In genomic region chr9:125370786-125371185, GRCh38 we compare ENCODE assay signal across 21 cellular contexts.
A peak's percentile ranks its signal among the peaks of the same experiment; 100 is the strongest.
DNase-seq lines count a peak whose midpoint lies in the region; ATAC-seq and TF ChIP-seq lines count a peak whose summit lies in the region.
"Had no signal": no experiment of that assay in that cellular context is flagged by ENCODE, and none has a peak within 500 bp of the region (broad histone marks: within the 10 kb centered on the region; RNA-seq: fewer than 3 reads in every experiment).

No MANE protein-coding gene starts in this region.

- no peaks in the 10 kb centered on the region for H3K27me3 Mint-ChIP-seq in activated CD4-positive, alpha-beta T cell treated with anti-CD3 and anti-CD28 coated beads, Interleukin-2, amount 10 ng/mL, durations not matched to agents 7 days and 5 days
- peaks cover 4% of the 10 kb centered on the region; the same call in 1 of the 2 replicates for H3K27me3 Mint-ChIP-seq in WTC11 (ENCODE audit: low read depth)
- H3K27me3 Mint-ChIP-seq in neural crest cell (ENCODE audit: low read depth) = peaks cover 12% of the 10 kb centered on the region
- no peaks in the 10 kb centered on the region for H3K27me3 Mint-ChIP-seq in activated T-helper 1 cell treated with anti-CD3 and anti-CD28 coated beads, Interleukin-12 subunit alpha, Interleukin-12 subunit beta, Interleukin-2, Interleukin-4 antibody, amounts not matched to agents 30 ng/mL and 10 ng/mL and 1 ng/mL, durations not matched to agents 14 hours and 24 hours and 36 hours (ENCODE audit: insufficient read depth)

- H3K9me3 Mint-ChIP-seq in activated CD4-positive, alpha-beta T cell treated with anti-CD3 and anti-CD28 coated beads, Interleukin-2, amount 10 ng/mL, durations not matched to agents 7 days and 5 days = no peaks in the 10 kb centered on the region
- no peaks in the 10 kb centered on the region for H3K9me3 Mint-ChIP-seq in WTC11
- no peaks in the 10 kb centered on the region for H3K9me3 Mint-ChIP-seq in neural crest cell
- H3K9me3 Mint-ChIP-seq in activated T-helper 1 cell treated with anti-CD3 and anti-CD28 coated beads, Interleukin-12 subunit alpha, Interleukin-12 subunit beta, Interleukin-2, Interleukin-4 antibody, amounts not matched to agents 30 ng/mL and 10 ng/mL and 1 ng/mL, durations not matched to agents 14 hours and 24 hours and 36 hours = no peaks in the 10 kb centered on the region
- H3K9me3 Mint-ChIP-seq: CD4-positive, alpha-beta T cell had no signal

- CTCF ChIA-PET in activated CD4-positive, alpha-beta T cell treated with anti-CD3 and anti-CD28 coated beads, Interleukin-2, amount 10 ng/mL, durations not matched to agents 7 days and 5 days (lab: Charles Lee) = interaction anchor here (0.6 to 0.7 kb wide), 2 partner anchors 272 to 536 kb away, joined by 3 to 5 read pairs; no protein-coding TSS in a partner anchor
- CTCF ChIA-PET in WTC11 (lab: Charles Lee) = interaction anchor here (0.6 to 3.7 kb wide), 4 partner anchors 9 to 1085 kb away, joined by 3 to 21 read pairs (median 10); no protein-coding TSS in a partner anchor

- no peak for DNase-seq in activated CD4-positive, alpha-beta T cell treated with anti-CD3 and anti-CD28 coated beads, Interleukin-2, amount 10 ng/mL, durations not matched to agents 7 days and 5 days
- DNase-seq in activated CD4-positive, alpha-beta T cell treated with anti-CD3 and anti-CD28 coated beads for 1 hour = no peak
- DNase-seq in ELF-1 (ENCODE audit: low read depth, low spot score) (peak; percentile 43), WTC11 (ENCODE audit: low spot score) (no peak), neural crest cell (ENCODE audit: low read depth, low spot score) (no peak), left lung (no peak)
- no peak for DNase-seq in stimulated activated naive CD4-positive, alpha-beta T cell treated with Interleukin-2 at 50 U/mL for 16 hours (lab: John Stamatoyannopoulos, UW)
- no peak for DNase-seq in activated T-helper 1 cell treated with anti-CD3 and anti-CD28 coated beads, Interleukin-12 subunit alpha, Interleukin-12 subunit beta, Interleukin-2, Interleukin-4 antibody, amounts not matched to agents 30 ng/mL and 10 ng/mL and 1 ng/mL, durations not matched to agents 14 hours and 24 hours and 36 hours (ENCODE audit: low spot score)
- DNase-seq: BE2C; CD4-positive, alpha-beta T cell; DMS153; GF-D8; GM23248; NCI-H1048; NCI-H1436; NCI-H1930; NCI-H2171; NCI-H446 treated with DMSO at 0.1 percent for 48 hours had no signal

- TF ChIP-seq CTCF in WTC11 (IDR thresholded peaks at IDR 0.05) = no peak
- TF ChIP-seq CTCF in neural crest cell (conservative IDR thresholded peaks at IDR 0.05) = no peak
- no peak for TF ChIP-seq CTCF in left lung (IDR thresholded peaks at IDR 0.05)

- H3K27ac Mint-ChIP-seq in activated CD4-positive, alpha-beta T cell treated with anti-CD3 and anti-CD28 coated beads, Interleukin-2, amount 10 ng/mL, durations not matched to agents 7 days and 5 days = peak overlapping the region; percentile 41
- peak overlapping the region; percentile 48; the same call in 1 of the 2 replicates for H3K27ac Mint-ChIP-seq in WTC11
- peak overlapping the region; percentile 94 for H3K27ac Mint-ChIP-seq in neural crest cell (ENCODE audit: unreplicated experiment)
- no peak overlapping the region for H3K27ac Mint-ChIP-seq in activated T-helper 1 cell treated with anti-CD3 and anti-CD28 coated beads, Interleukin-12 subunit alpha, Interleukin-12 subunit beta, Interleukin-2, Interleukin-4 antibody, amounts not matched to agents 30 ng/mL and 10 ng/mL and 1 ng/mL, durations not matched to agents 14 hours and 24 hours and 36 hours
- H3K27ac Mint-ChIP-seq: CD4-positive, alpha-beta T cell had no signal

- no peak overlapping the region for H3K27ac ChIP-seq in left lung
- H3K27ac ChIP-seq: GM23248, KMS-11, SJSA1 had no signal

- peaks cover 6 to 12% of the 10 kb centered on the region in 2 donors for H3K4me1 ChIP-seq in left lung
- H3K4me1 ChIP-seq: BE2C had no signal

- peaks cover 0 to 16% of the 10 kb centered on the region in 2 donors for H3K36me3 ChIP-seq in left lung
- H3K36me3 ChIP-seq: BE2C, SJSA1 had no signal

- POLR2A ChIA-PET in activated CD4-positive, alpha-beta T cell treated with anti-CD3 and anti-CD28 coated beads, Interleukin-2, amount 10 ng/mL, durations not matched to agents 7 days and 5 days (lab: Charles Lee) = no interaction called here
- POLR2A ChIA-PET in WTC11 (lab: Charles Lee) = no interaction called here

- intact Hi-C loops in activated T-helper 1 cell treated with anti-CD3 and anti-CD28 coated beads, Interleukin-12 subunit alpha, Interleukin-12 subunit beta, Interleukin-2, Interleukin-4 antibody, amounts not matched to agents 30 ng/mL and 10 ng/mL and 1 ng/mL, durations not matched to agents 14 hours and 24 hours and 36 hours (cut with micrococcal nuclease) = loop anchor here (5.0 kb wide), 2 partner anchors 228 to 658 kb away; partner anchors contain the start of gene SCAI
- intact Hi-C loops in left lung (cut with DNase I) = no loop called here

- no peak overlapping the region for H3K4me3 ChIP-seq in left lung
- H3K4me3 ChIP-seq: GM23248, SJSA1 had no signal

- no peaks in the 10 kb centered on the region for H3K9me3 ChIP-seq in left lung
- H3K9me3 ChIP-seq: BE2C, SJSA1 had no signal

- peaks cover 5% of the 10 kb centered on the region for H3K4me1 Mint-ChIP-seq in activated CD4-positive, alpha-beta T cell treated with anti-CD3 and anti-CD28 coated beads, Interleukin-2, amount 10 ng/mL, durations not matched to agents 7 days and 5 days
- H3K4me1 Mint-ChIP-seq in WTC11 = peaks cover 23% of the 10 kb centered on the region
- peaks cover 13% of the 10 kb centered on the region for H3K4me1 Mint-ChIP-seq in neural crest cell
- no peaks in the 10 kb centered on the region for H3K4me1 Mint-ChIP-seq in activated T-helper 1 cell treated with anti-CD3 and anti-CD28 coated beads, Interleukin-12 subunit alpha, Interleukin-12 subunit beta, Interleukin-2, Interleukin-4 antibody, amounts not matched to agents 30 ng/mL and 10 ng/mL and 1 ng/mL, durations not matched to agents 14 hours and 24 hours and 36 hours (ENCODE audit: low read depth)

- H3K27me3 ChIP-seq in left lung = peaks cover 0 to 5% of the 10 kb centered on the region in 2 donors
- H3K27me3 ChIP-seq: BE2C, SJSA1 had no signal

- H3K36me3 Mint-ChIP-seq in activated CD4-positive, alpha-beta T cell treated with anti-CD3 and anti-CD28 coated beads, Interleukin-2, amount 10 ng/mL, durations not matched to agents 7 days and 5 days (ENCODE audit: low read depth) = no peaks in the 10 kb centered on the region
- no peaks in the 10 kb centered on the region for H3K36me3 Mint-ChIP-seq in WTC11
- H3K36me3 Mint-ChIP-seq in neural crest cell (ENCODE audit: low read depth) = no peaks in the 10 kb centered on the region
- peaks cover 3% of the 10 kb centered on the region for H3K36me3 Mint-ChIP-seq in activated T-helper 1 cell treated with anti-CD3 and anti-CD28 coated beads, Interleukin-12 subunit alpha, Interleukin-12 subunit beta, Interleukin-2, Interleukin-4 antibody, amounts not matched to agents 30 ng/mL and 10 ng/mL and 1 ng/mL, durations not matched to agents 14 hours and 24 hours and 36 hours (ENCODE audit: low read depth)

- no peak overlapping the region for H3K4me3 Mint-ChIP-seq in activated CD4-positive, alpha-beta T cell treated with anti-CD3 and anti-CD28 coated beads, Interleukin-2, amount 10 ng/mL, durations not matched to agents 7 days and 5 days
- H3K4me3 Mint-ChIP-seq in WTC11 = no peak overlapping the region
- H3K4me3 Mint-ChIP-seq in neural crest cell = no peak overlapping the region
- no peak overlapping the region for H3K4me3 Mint-ChIP-seq in activated T-helper 1 cell treated with anti-CD3 and anti-CD28 coated beads, Interleukin-12 subunit alpha, Interleukin-12 subunit beta, Interleukin-2, Interleukin-4 antibody, amounts not matched to agents 30 ng/mL and 10 ng/mL and 1 ng/mL, durations not matched to agents 14 hours and 24 hours and 36 hours
- H3K4me3 Mint-ChIP-seq: CD4-positive, alpha-beta T cell had no signal

- no peak for ATAC-seq in WTC11
- no peak for ATAC-seq in left lung
- ATAC-seq: Panc1 had no signal

TF ChIP-seq in WTC11, 78 proteins besides CTCF, POLR2A, EP300 and RAD21 (continues in another document):
- TF ChIP-seq USF1 (CRISPR knock-in tag; IDR thresholded peaks at IDR 0.05) = no peak
- TF ChIP-seq MLX (CRISPR knock-in tag; IDR thresholded peaks at IDR 0.05) = no peak
- TF ChIP-seq ZNF121 (CRISPR knock-in tag; IDR thresholded peaks at IDR 0.05) = no peak
- no peak for TF ChIP-seq RELA (CRISPR knock-in tag; IDR thresholded peaks at IDR 0.05; ENCODE audit: borderline replicate concordance)
- no peak for TF ChIP-seq GTF2I (CRISPR knock-in tag; conservative IDR thresholded peaks at IDR 0.05)
- TF ChIP-seq IRF2 (CRISPR knock-in tag; IDR thresholded peaks at IDR 0.05; ENCODE audit: borderline replicate concordance, low read depth) = no peak
